ENCODE assay signal across 16 cellular contexts in the genomic region with DNA sequence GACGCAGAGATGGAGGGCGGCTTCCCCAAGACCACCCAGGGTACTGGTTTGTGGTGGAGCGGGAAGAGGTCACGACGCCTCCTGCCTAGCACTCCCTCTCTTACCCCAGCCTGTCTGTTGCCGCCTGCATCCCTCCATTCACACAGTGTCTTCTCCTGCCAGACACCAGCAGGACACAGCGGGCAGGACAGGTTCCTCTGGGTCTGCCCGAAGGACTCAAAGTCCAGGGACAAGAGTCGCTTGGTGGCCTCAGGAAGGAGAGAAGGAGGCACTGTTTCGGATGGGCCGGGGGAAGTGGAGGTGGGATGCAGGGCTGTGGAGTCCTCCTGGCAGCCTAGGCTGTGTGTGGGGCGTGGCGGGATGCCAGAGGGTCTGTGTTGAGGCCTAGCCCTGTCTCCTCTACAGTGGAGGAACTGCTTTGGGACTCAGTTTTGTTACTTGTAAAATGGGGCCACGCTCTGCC. TPM values are rescaled to one million over a fixed set of nuclear protein-coding genes. Genes with fewer than 3 reads are reported as not detected.
DNase-seq lines count a peak whose midpoint lies in the region; ATAC-seq and TF ChIP-seq lines count a peak whose summit lies in the region.
"Had no signal": no experiment of that assay in that cellular context is flagged by ENCODE, and none has a peak within 500 bp of the region (broad histone marks: within the 10 kb centered on the region; RNA-seq: fewer than 3 reads in every experiment).

No MANE protein-coding gene starts in this region.

- intact Hi-C loops in activated CD4-positive, alpha-beta T cell treated with anti-CD3 and anti-CD28 coated beads for 36 hours (cut with DNase I, micrococcal nuclease), result no loop called here
- intact Hi-C loops in activated CD4-positive, alpha-beta memory T cell treated with anti-CD3 and anti-CD28 coated beads for 36 hours (cut with micrococcal nuclease), result no loop called here

- H3K36me3 ChIP-seq in stomach smooth muscle (ENCODE audit: control insufficient read depth in 2 of 2, insufficient read depth in 2 of 2, low read length in 2 of 2), result no peaks in the 10 kb centered on the region
- H3K36me3 ChIP-seq in CD8-positive, alpha-beta memory T cell (ENCODE audit: insufficient read depth, low read length), result no peaks in the 10 kb centered on the region
- H3K36me3 ChIP-seq: adrenal gland, heart left ventricle, tibial artery had no signal

- peak; percentile 4 for DNase-seq in activated CD4-positive, alpha-beta T cell treated with anti-CD3 and anti-CD28 coated beads for 36 hours
- no peak for DNase-seq in activated CD4-positive, alpha-beta T cell treated with anti-CD3 and anti-CD28 coated beads, Interleukin-2, amount 50 U/mL, for 1 hour
- DNase-seq in activated CD4-positive, alpha-beta memory T cell treated with anti-CD3 and anti-CD28 coated beads for 36 hours, result no peak
- no peak for DNase-seq in foreskin keratinocyte
- no peak for DNase-seq in CD8-positive, alpha-beta memory T cell
- no peak for DNase-seq in OCI-M1 (lab: John Stamatoyannopoulos, UW)
- DNase-seq: erythroblast, NCI-H1105, NCI-H446 treated with DMSO at 0.1 percent for 48 hours had no signal

- H3K27ac ChIP-seq in foreskin keratinocyte (peak overlapping the region; percentile 94), stomach smooth muscle (ENCODE audit: low read length) (peak overlapping the region; percentile 31)
- H3K27ac ChIP-seq in CD8-positive, alpha-beta memory T cell (ENCODE audit: low read depth, low read length), result no peak overlapping the region
- H3K27ac ChIP-seq: tibial artery had no signal

- ATAC-seq in activated CD4-positive, alpha-beta T cell treated with anti-CD3 and anti-CD28 coated beads for 36 hours, result no peak
- ATAC-seq in foreskin keratinocyte (no peak), HG03025 (IDR thresholded peaks at IDR 0.05; ENCODE audit: low FRiP score, unreplicated experiment) (no peak)

- no peak for TF ChIP-seq CTCF in foreskin keratinocyte (conservative IDR thresholded peaks at IDR 0.05)

- POLR2A ChIA-PET in activated CD4-positive, alpha-beta T cell treated with anti-CD3 and anti-CD28 coated beads for 36 hours (lab: Charles Lee), result no interaction called here
- POLR2A ChIA-PET in activated CD4-positive, alpha-beta memory T cell treated with anti-CD3 and anti-CD28 coated beads for 36 hours (lab: Charles Lee), result no interaction called here
- POLR2A ChIA-PET in CD8-positive, alpha-beta memory T cell (lab: Charles Lee), result interaction anchor here (0.9 kb wide), 1 partner anchor 19 kb away, joined by 3 read pairs; no protein-coding TSS in a partner anchor

- no peak overlapping the region for H3K4me3 ChIP-seq in stomach smooth muscle (ENCODE audit: low read length in 2 of 2)
- no peak overlapping the region for H3K4me3 ChIP-seq in CD8-positive, alpha-beta memory T cell (ENCODE audit: low read length)
- H3K4me3 ChIP-seq: adrenal gland, heart left ventricle, tibial artery had no signal

- no peak overlapping the region for H3K27ac Mint-ChIP-seq in activated CD4-positive, alpha-beta T cell treated with anti-CD3 and anti-CD28 coated beads for 36 hours
- peak overlapping the region; percentile 66 for H3K27ac Mint-ChIP-seq in activated CD4-positive, alpha-beta memory T cell treated with anti-CD3 and anti-CD28 coated beads for 36 hours
- H3K27ac Mint-ChIP-seq in CD8-positive, alpha-beta memory T cell, result peak overlapping the region in 1 of 8 donors; percentile 87
- H3K27ac Mint-ChIP-seq: IgD-negative memory B cell had no signal

- no peak overlapping the region for H3K9ac ChIP-seq in stomach smooth muscle (ENCODE audit: low read length in 2 of 2)

- H3K27me3 Mint-ChIP-seq in activated CD4-positive, alpha-beta T cell treated with anti-CD3 and anti-CD28 coated beads for 36 hours, result no peaks in the 10 kb centered on the region
- no peaks in the 10 kb centered on the region for H3K27me3 Mint-ChIP-seq in activated CD4-positive, alpha-beta memory T cell treated with anti-CD3 and anti-CD28 coated beads for 36 hours
- peaks cover 0 to 5% of the 10 kb centered on the region in 2 donors for H3K27me3 Mint-ChIP-seq in CD8-positive, alpha-beta memory T cell
- H3K27me3 Mint-ChIP-seq: IgD-negative memory B cell had no signal

- peaks cover 55% of the 10 kb centered on the region for H3K4me1 Mint-ChIP-seq in activated CD4-positive, alpha-beta T cell treated with anti-CD3 and anti-CD28 coated beads for 36 hours
- H3K4me1 Mint-ChIP-seq in activated CD4-positive, alpha-beta memory T cell treated with anti-CD3 and anti-CD28 coated beads for 36 hours (ENCODE audit: low read depth), result peaks cover 54% of the 10 kb centered on the region
- peaks cover 44 to 71% (median 67%) of the 10 kb centered on the region in 3 donors for H3K4me1 Mint-ChIP-seq in CD8-positive, alpha-beta memory T cell

- no peaks in the 10 kb centered on the region for H3K9me3 ChIP-seq in stomach smooth muscle (ENCODE audit: control insufficient read depth in 2 of 2, low read length in 2 of 2)
- peaks cover 11% of the 10 kb centered on the region for H3K9me3 ChIP-seq in CD8-positive, alpha-beta memory T cell (ENCODE audit: low read length)
- H3K9me3 ChIP-seq: tibial artery had no signal

- no peak overlapping the region for H3K4me3 Mint-ChIP-seq in activated CD4-positive, alpha-beta T cell treated with anti-CD3 and anti-CD28 coated beads for 36 hours
- peak overlapping the region; percentile 24 for H3K4me3 Mint-ChIP-seq in activated CD4-positive, alpha-beta memory T cell treated with anti-CD3 and anti-CD28 coated beads for 36 hours
- H3K4me3 Mint-ChIP-seq in CD8-positive, alpha-beta memory T cell, result peak overlapping the region in 2 of 7 donors; percentile 9 to 16
- H3K4me3 Mint-ChIP-seq: IgD-negative memory B cell had no signal

- H3K4me1 ChIP-seq in foreskin keratinocyte, result peaks cover 62% of the 10 kb centered on the region
- H3K4me1 ChIP-seq in stomach smooth muscle (ENCODE audit: control insufficient read depth, insufficient read depth, low read length), result no peaks in the 10 kb centered on the region
- peaks cover 38% of the 10 kb centered on the region for H3K4me1 ChIP-seq in CD8-positive, alpha-beta memory T cell (ENCODE audit: insufficient read depth, low read length)
- H3K4me1 ChIP-seq: adrenal gland had no signal

- CTCF ChIA-PET in activated CD4-positive, alpha-beta T cell treated with anti-CD3 and anti-CD28 coated beads for 36 hours (lab: Charles Lee), result interaction anchor here (1.4 to 5.2 kb wide), 3 partner anchors 8 to 16 kb away, joined by 4 to 35 read pairs (median 4); no protein-coding TSS in a partner anchor
- CTCF ChIA-PET in activated CD4-positive, alpha-beta memory T cell treated with anti-CD3 and anti-CD28 coated beads for 36 hours (lab: Charles Lee), result interaction anchor here (0.9 to 1.6 kb wide), 2 partner anchors 13 to 39 kb away, joined by 3 to 4 read pairs; no protein-coding TSS in a partner anchor
- CTCF ChIA-PET in CD8-positive, alpha-beta memory T cell (lab: Charles Lee), result interaction anchor here (2.3 to 2.4 kb wide), 2 partner anchors 12 to 45 kb away, joined by 6 to 9 read pairs; no protein-coding TSS in a partner anchor

- H3K27me3 ChIP-seq in foreskin keratinocyte (no peaks in the 10 kb centered on the region), stomach smooth muscle (ENCODE audit: control insufficient read depth in 1 of 2, insufficient read depth in 2 of 2, low read length in 2 of 2) (no peaks in the 10 kb centered on the region)
- H3K27me3 ChIP-seq in CD8-positive, alpha-beta memory T cell (ENCODE audit: insufficient read depth, low read length, poor library complexity, severe bottlenecking), result no peaks in the 10 kb centered on the region
- H3K27me3 ChIP-seq: adrenal gland, heart left ventricle had no signal

- peaks cover 20% of the 10 kb centered on the region for H3K9me3 Mint-ChIP-seq in activated CD4-positive, alpha-beta T cell treated with anti-CD3 and anti-CD28 coated beads for 36 hours (ENCODE audit: low read depth)
- H3K9me3 Mint-ChIP-seq in activated CD4-positive, alpha-beta memory T cell treated with anti-CD3 and anti-CD28 coated beads for 36 hours, result peaks cover 24% of the 10 kb centered on the region
- H3K9me3 Mint-ChIP-seq in CD8-positive, alpha-beta memory T cell, result peaks cover 10 to 14% (median 13%) of the 10 kb centered on the region in 5 donors

- peaks cover 53% of the 10 kb centered on the region for H3K36me3 Mint-ChIP-seq in activated CD4-positive, alpha-beta T cell treated with anti-CD3 and anti-CD28 coated beads for 36 hours (ENCODE audit: low read depth)
- H3K36me3 Mint-ChIP-seq in activated CD4-positive, alpha-beta memory T cell treated with anti-CD3 and anti-CD28 coated beads for 36 hours, result peaks cover 63% of the 10 kb centered on the region
- peaks cover 15 to 34% (median 16%) of the 10 kb centered on the region in 3 donors for H3K36me3 Mint-ChIP-seq in CD8-positive, alpha-beta memory T cell

RNA-seq across cellular contexts. Expression of a gene that starts 19.6 kb away (rescaled TPM):
- total RNA-seq in activated CD4-positive, alpha-beta T cell treated with anti-CD3 and anti-CD28 coated beads for 36 hours, result 10 to 100 TPM; 10.8 to 12.8 TPM
- total RNA-seq in activated CD4-positive, alpha-beta memory T cell treated with anti-CD3 and anti-CD28 coated beads for 36 hours, result 10 to 100 TPM; 14.5 to 15.2 TPM
- 285 and 352 TPM in 2 replicates for total RNA-seq in foreskin keratinocyte
- polyA plus RNA-seq in foreskin keratinocyte, result 271 and 305 TPM in 2 replicates
- total RNA-seq in CD8-positive, alpha-beta memory T cell, result 1 to 10 TPM; 3.1 TPM
- 0.41 TPM for polyA plus RNA-seq in CD8-positive, alpha-beta memory T cell
- total RNA-seq: kidney epithelial cell had no signal
- polyA plus RNA-seq: heart left ventricle, IgD-negative memory B cell had no signal

RNA-seq across cellular contexts. Expression of a gene that starts 44.2 kb away (rescaled TPM):
- 100 to 1,000 TPM; 325 to 389 TPM for total RNA-seq in activated CD4-positive, alpha-beta T cell treated with anti-CD3 and anti-CD28 coated beads for 36 hours
- 100 to 1,000 TPM; 137 to 145 TPM for total RNA-seq in activated CD4-positive, alpha-beta memory T cell treated with anti-CD3 and anti-CD28 coated beads for 36 hours
- total RNA-seq in foreskin keratinocyte, result not detected in 2 replicates
- polyA plus RNA-seq in foreskin keratinocyte, result not detected in 2 replicates
- total RNA-seq in CD8-positive, alpha-beta memory T cell, result 100 to 1,000 TPM; 152 to 154 TPM
- polyA plus RNA-seq in CD8-positive, alpha-beta memory T cell, result 286 TPM
- total RNA-seq: kidney epithelial cell had no signal

Comparison
In these comparisons a context has a peak if more than half of its experiments do, and no peak if none do; other contexts are left out.
1. RNA of a gene that starts 19.6 kb away (total RNA-seq): 285 to 352 TPM in foreskin keratinocyte; 14.5 to 15.2 TPM in activated CD4-positive, alpha-beta memory T cell treated with anti-CD3 and anti-CD28 coated beads for 36 hours, 10.8 to 12.8 TPM in activated CD4-positive, alpha-beta T cell treated with anti-CD3 and anti-CD28 coated beads for 36 hours and 3.1 TPM in CD8-positive, alpha-beta memory T cell; every median in the first group is over 10 times any median in the second.
2. RNA of a gene that starts 44.2 kb away (total RNA-seq): 325 to 389 TPM in activated CD4-positive, alpha-beta T cell treated with anti-CD3 and anti-CD28 coated beads for 36 hours, 152 to 154 TPM in CD8-positive, alpha-beta memory T cell and 137 to 145 TPM in activated CD4-positive, alpha-beta memory T cell treated with anti-CD3 and anti-CD28 coated beads for 36 hours; not detected in foreskin keratinocyte; every median in the first group is over 100 times any median in the second.